In genomic region chr20:43757870-43758269, GRCh38 we compare ENCODE assay signal across 12 cellular contexts. TPM values are rescaled to one million over a fixed set of nuclear protein-coding genes. Genes with fewer than 3 reads are reported as not detected.
DNase-seq lines count a peak whose midpoint lies in the region; ATAC-seq, FAIRE-seq and TF ChIP-seq lines count a peak whose summit lies in the region.
"Not testable (repeated sequence)": the region's sequence is repeated elsewhere in the genome, so short reads cannot be mapped to it uniquely, and the experiment has no call there.
"Had no signal": no experiment of that assay in that cellular context is flagged by ENCODE, and none has a peak within 500 bp of the region (broad histone marks: within the 10 kb centered on the region; RNA-seq: fewer than 3 reads in every experiment).

No MANE protein-coding gene starts in this region.

- H3K9me3 Mint-ChIP-seq in CD14-positive monocyte: peaks cover 2 to 17% (median 12%) of the 10 kb centered on the region in 7 donors
- not testable (repeated sequence) for H3K9me3 Mint-ChIP-seq in activated B cell treated with CpG ODN at 0.5 μM for 24 hours; activated T-cell treated with anti-CD3 and anti-CD28 coated beads, Interleukin-2, amount 50 U/mL, for 4 hours; MCF 10A (ENCODE audit: unreplicated experiment)

- not testable (repeated sequence) for H3K4me2 ChIP-seq in trophoblast cell (ENCODE audit: low read length)

- H2BK120ac ChIP-seq in trophoblast cell (ENCODE audit: insufficient read depth, low read length, poor library complexity): not testable (repeated sequence)

- H3K4ac ChIP-seq in trophoblast cell (ENCODE audit: low read depth, low read length): not testable (repeated sequence)

- not testable (repeated sequence) for H3K18ac ChIP-seq in trophoblast cell (ENCODE audit: low read length)

- H4K12ac ChIP-seq in trophoblast cell (ENCODE audit: low read depth, low read length): not testable (repeated sequence)

- not testable (repeated sequence) for H4K8ac ChIP-seq in trophoblast cell (ENCODE audit: low read depth, low read length)

- H3K27ac Mint-ChIP-seq in CD14-positive monocyte, activated B cell treated with CpG ODN at 0.5 μM for 24 hours: not testable (repeated sequence)
- peak overlapping the region; percentile 44 for H3K27ac Mint-ChIP-seq in MCF 10A (ENCODE audit: low read depth, unreplicated experiment)

- H2BK5ac ChIP-seq in trophoblast cell (ENCODE audit: low read depth, low read length, poor library complexity): not testable (repeated sequence)

- H3K4me1 ChIP-seq in trophoblast cell (ENCODE audit: control insufficient read depth in 1 of 2, insufficient read depth in 2 of 2, low read length in 2 of 2): not testable (repeated sequence)

- H3K79me1 ChIP-seq in trophoblast cell (ENCODE audit: low read length): not testable (repeated sequence)

- peaks cover 66 to 80% (median 78%) of the 10 kb centered on the region in 3 donors for H3K27me3 Mint-ChIP-seq in CD14-positive monocyte (ENCODE audit: low read depth in 3 of 3)
- not testable (repeated sequence) for H3K27me3 Mint-ChIP-seq in activated B cell treated with CpG ODN at 0.5 μM for 24 hours; activated T-cell treated with anti-CD3 and anti-CD28 coated beads, Interleukin-2, amount 50 U/mL, for 4 hours (ENCODE audit: low read depth); MCF 10A (ENCODE audit: insufficient read depth, unreplicated experiment)

- FAIRE-seq in HTR-8/SVneo (lab: Jason Lieb, UNC): peak; percentile 38

- ATAC-seq in activated B cell treated with CpG ODN at 0.5 μM for 24 hours (ENCODE audit: low read depth): peak; percentile 10
- peak; percentile 62 to 67 for ATAC-seq in activated T-cell treated with anti-CD3 and anti-CD28 coated beads, Interleukin-2, amount 50 U/mL, for 4 hours

- H3K36me3 ChIP-seq in trophoblast cell (ENCODE audit: control insufficient read depth in 1 of 2, insufficient read depth in 2 of 2, low read length in 2 of 2): not testable (repeated sequence)

- not testable (repeated sequence) for H4K91ac ChIP-seq in trophoblast cell (ENCODE audit: low read depth, low read length)

- not testable (repeated sequence) for H3K23ac ChIP-seq in trophoblast cell (ENCODE audit: low read length)

- H3K9ac ChIP-seq in trophoblast cell (ENCODE audit: low read length): peak overlapping the region; percentile 53

- H3K36me3 Mint-ChIP-seq in CD14-positive monocyte; activated B cell treated with CpG ODN at 0.5 μM for 24 hours (ENCODE audit: low read depth); activated T-cell treated with anti-CD3 and anti-CD28 coated beads, Interleukin-2, amount 50 U/mL, for 4 hours (ENCODE audit: insufficient read depth); MCF 10A (ENCODE audit: insufficient read depth, unreplicated experiment): not testable (repeated sequence)

- TF ChIP-seq CTCF in CD14-positive monocyte (IDR thresholded peaks at IDR 0.05); activated B cell treated with CpG ODN at 0.5 μM for 24 hours (IDR thresholded peaks at IDR 0.05); MCF 10A (IDR thresholded peaks at IDR 0.05; ENCODE audit: unreplicated experiment): not testable (repeated sequence)

- peak; percentile 1 for DNase-seq in CD14-positive monocyte (ENCODE audit: low spot score)
- DNase-seq in HTR-8/SVneo (ENCODE audit: insufficient read length, low spot score); activated B cell treated with CpG ODN at 0.5 μM for 24 hours; activated T-cell treated with anti-CD3 and anti-CD28 coated beads, Interleukin-2, amount 50 U/mL, for 4 hours; MCF 10A (ENCODE audit: unreplicated experiment); trophoblast cell: not testable (repeated sequence)
- DNase-seq in RKO (ENCODE audit: low spot score): peak; percentile 67

- H3K14ac ChIP-seq in trophoblast cell (ENCODE audit: low read length): not testable (repeated sequence)

- WGBS in trophoblast cell (ENCODE audit: extremely low coverage, insufficient coverage, insufficient read length): no CpG with 5 or more reads among the region's 6 CpGs

- H2BK12ac ChIP-seq in trophoblast cell (ENCODE audit: low read length): not testable (repeated sequence)

- H3K27me3 ChIP-seq in trophoblast cell (ENCODE audit: insufficient read depth, low read length): not testable (repeated sequence)

- not testable (repeated sequence) for H3K4me3 Mint-ChIP-seq in CD14-positive monocyte; activated B cell treated with CpG ODN at 0.5 μM for 24 hours; activated T-cell treated with anti-CD3 and anti-CD28 coated beads, Interleukin-2, amount 50 U/mL, for 4 hours; MCF 10A (ENCODE audit: unreplicated experiment)

- POLR2A ChIA-PET in activated B cell treated with CpG ODN at 0.5 μM for 24 hours (lab: Charles Lee): interaction anchor here (0.6 to 0.7 kb wide), 2 partner anchors 81 to 171 kb away, joined by 3 to 10 read pairs; no protein-coding TSS in a partner anchor
- POLR2A ChIA-PET in MCF 10A (lab: Yijun Ruan, JAX): not testable (repeated sequence)

- H3K79me2 ChIP-seq in trophoblast cell (ENCODE audit: control insufficient read depth, insufficient read depth, low read length, poor library complexity): not testable (repeated sequence)

- not testable (repeated sequence) for H3K27ac ChIP-seq in trophoblast cell (ENCODE audit: low read depth, low read length)

- H3K4me3 ChIP-seq in trophoblast cell (ENCODE audit: low read depth, low read length): not testable (repeated sequence)

- intact Hi-C loops in CD14-positive monocyte (cut with micrococcal nuclease); activated B cell treated with CpG ODN at 0.5 μM for 24 hours (cut with micrococcal nuclease): not testable (repeated sequence)
- intact Hi-C loops in MCF 10A (cut with micrococcal nuclease): loop anchor here (10.0 kb wide), 1 partner anchor 87 kb away; no protein-coding TSS in a partner anchor

- not testable (repeated sequence) for H2AK5ac ChIP-seq in trophoblast cell (ENCODE audit: low read length)

- BruUV-seq in MCF 10A (replicated peaks; lab: Mats Ljungman, UMichigan): not testable (repeated sequence)

- not testable (repeated sequence) for H3K9me3 ChIP-seq in trophoblast cell (ENCODE audit: insufficient read depth, low read depth, low read length)

- H3K4me1 Mint-ChIP-seq in CD14-positive monocyte; activated B cell treated with CpG ODN at 0.5 μM for 24 hours; activated T-cell treated with anti-CD3 and anti-CD28 coated beads, Interleukin-2, amount 50 U/mL, for 4 hours (ENCODE audit: low read depth); MCF 10A (ENCODE audit: insufficient read depth, unreplicated experiment): not testable (repeated sequence)

- CTCF ChIA-PET in activated B cell treated with CpG ODN at 0.5 μM for 24 hours (lab: Charles Lee): not testable (repeated sequence)
- CTCF ChIA-PET in MCF 10A (lab: Yijun Ruan, JAX): interaction anchor here (1.4 kb wide), 1 partner anchor 8 kb away, joined by 11 read pairs; no protein-coding TSS in a partner anchor

- not testable (repeated sequence) for H2AFZ ChIP-seq in trophoblast cell (ENCODE audit: insufficient read depth, low read length, poor library complexity)

RNA-seq across cellular contexts. Expression of gene GTSF1L, which starts 31.1 kb away (rescaled TPM):
- not detected for polyA plus RNA-seq in CD14-positive monocyte
- total RNA-seq in activated B cell treated with CpG ODN at 0.5 μM for 24 hours (0.34 and 1.3 TPM in 2 replicates), MCF 10A (2022) (not detected in 2 replicates)
- not detected for total RNA-seq in activated T-cell treated with anti-CD3 and anti-CD28 coated beads, Interleukin-2, amount 50 U/mL, for 4 hours
- not detected in 2 replicates for polyA plus RNA-seq in trophoblast cell (2013)
- total RNA-seq: Calu3; CD4-positive, alpha-beta T cell; Daoy; G401; H7 had no signal
